In genomic region chr11:73306977-73307322, GRCh38 we compare ENCODE assay signal across 8 cellular contexts. TPM values are rescaled to one million over a fixed set of nuclear protein-coding genes. Genes with fewer than 3 reads are reported as not detected.
DNase-seq lines count a peak whose midpoint lies in the region; ATAC-seq and TF ChIP-seq lines count a peak whose summit lies in the region.

No MANE protein-coding gene starts in this region.

- H3K79me2 ChIP-seq in DOHH2 (ENCODE audit: control insufficient read depth, low read length) = no peaks in the 10 kb centered on the region
- H3K79me2 ChIP-seq in PC-9 (ENCODE audit: low read depth) = peaks cover 24% of the 10 kb centered on the region
- peaks cover 6% of the 10 kb centered on the region for H3K79me2 ChIP-seq in parathyroid adenoma

- no peak for ATAC-seq in GM18909 (IDR thresholded peaks at IDR 0.05; ENCODE audit: poor library complexity, unreplicated experiment)
- ATAC-seq in HG03139 (IDR thresholded peaks at IDR 0.05; ENCODE audit: unreplicated experiment) = no peak

- BruUV-seq in PC-9 (replicated peaks; lab: Mats Ljungman, UMichigan) = no TSS peak

- H3K4me3 ChIP-seq in DOHH2 (ENCODE audit: low read length) (peak overlapping the region; percentile 86), PC-9 (peak overlapping the region; percentile 48), epithelial cell of proximal tubule (ENCODE audit: low read depth, low read length) (peak overlapping the region; percentile 51), parathyroid adenoma (ENCODE audit: low read depth, low read length) (peak overlapping the region; percentile 42)

- CTCF ChIA-PET in PC-9 (lab: Charles Lee) = interaction anchor here (0.5 to 3.8 kb wide), 15 partner anchors 17 to 554 kb away, joined by 3 to 56 read pairs (median 5); no protein-coding TSS in a partner anchor

- no peaks in the 10 kb centered on the region for H3F3A ChIP-seq in DOHH2 (ENCODE audit: control insufficient read depth, insufficient read depth)
- peaks cover 40% of the 10 kb centered on the region for H3F3A ChIP-seq in PC-9 (ENCODE audit: insufficient read depth, low read depth)

- H3K9me2 ChIP-seq in DOHH2 (replicated peaks; ENCODE audit: control insufficient read depth, low read length) (no peaks in the 10 kb centered on the region), PC-9 (ENCODE audit: insufficient read depth) (no peaks in the 10 kb centered on the region)

- H3K9me3 ChIP-seq in DOHH2 (ENCODE audit: control insufficient read depth, insufficient read depth, low read length) (no peaks in the 10 kb centered on the region), PC-9 (ENCODE audit: insufficient read depth, low read depth) (no peaks in the 10 kb centered on the region), parathyroid adenoma (ENCODE audit: control insufficient read depth, low read length) (no peaks in the 10 kb centered on the region)

- peak overlapping the region; percentile 63 for H2AFZ ChIP-seq in PC-9
- peak overlapping the region; percentile 79 for H2AFZ ChIP-seq in parathyroid adenoma

- no peak overlapping the region for H3K9ac ChIP-seq in parathyroid adenoma

- TF ChIP-seq CTCF in DOHH2 (IDR thresholded peaks at IDR 0.05; ENCODE audit: low read depth, low read length, poor library complexity, severe bottlenecking) (no peak), PC-9 (conservative IDR thresholded peaks at IDR 0.05) (no peak), epithelial cell of proximal tubule (conservative IDR thresholded peaks at IDR 0.05; ENCODE audit: low read depth, low read length) (no peak), parathyroid adenoma (IDR thresholded peaks at IDR 0.05) (no peak)

- H3K4me2 ChIP-seq in DOHH2 (ENCODE audit: low read length) = peak overlapping the region; percentile 87
- peak overlapping the region; percentile 77 for H3K4me2 ChIP-seq in PC-9
- H3K4me2 ChIP-seq in parathyroid adenoma (ENCODE audit: low read length) = peak overlapping the region; percentile 72

- H3K4me1 ChIP-seq in DOHH2 (ENCODE audit: control insufficient read depth, low read length) (peaks cover 24% of the 10 kb centered on the region), PC-9 (replicated peaks; ENCODE audit: insufficient read depth) (peaks cover 17% of the 10 kb centered on the region), parathyroid adenoma (peaks cover 5% of the 10 kb centered on the region)

- H3K36me3 ChIP-seq in DOHH2 (ENCODE audit: control insufficient read depth, low read length) (no peaks in the 10 kb centered on the region), PC-9 (ENCODE audit: low read depth) (no peaks in the 10 kb centered on the region), parathyroid adenoma (ENCODE audit: control insufficient read depth, insufficient read depth, low read length) (no peaks in the 10 kb centered on the region)

- no peak overlapping the region for H3K27ac ChIP-seq in DOHH2 (ENCODE audit: low read depth, low read length)
- H3K27ac ChIP-seq in PC-9 = peak overlapping the region; percentile 3; the same call in 1 of the 2 replicates
- H3K27ac ChIP-seq in parathyroid adenoma = peak overlapping the region; percentile 66

- intact Hi-C loops in PC-9 (cut with micrococcal nuclease; ENCODE audit: unreplicated experiment) = loop anchor here (1.0 to 5.0 kb wide), 6 partner anchors 28 to 354 kb away; partner anchors contain the start of gene FAM168A

- H3K27me3 ChIP-seq in DOHH2 (ENCODE audit: control insufficient read depth, low read length) = peaks cover 23% of the 10 kb centered on the region
- no peaks in the 10 kb centered on the region for H3K27me3 ChIP-seq in PC-9 (ENCODE audit: insufficient read depth, low read depth)
- H3K27me3 ChIP-seq in parathyroid adenoma (ENCODE audit: control insufficient read depth, insufficient read depth, low read length) = no peaks in the 10 kb centered on the region

- DNase-seq in PC-9 = no peak
- DNase-seq in epithelial cell of proximal tubule (ENCODE audit: low read depth) = no peak
- no peak for DNase-seq in cerebellar cortex (ENCODE audit: low spot score)
- no peak for DNase-seq in DMS53 treated with DMSO at 0.1 percent for 48 hours (lab: John Stamatoyannopoulos, UW; ENCODE audit: unreplicated experiment)

- POLR2A ChIA-PET in PC-9 (lab: Charles Lee; ENCODE audit: unreplicated experiment) = interaction anchor here (0.5 to 1.0 kb wide), 11 partner anchors 20 to 1187 kb away, joined by 3 to 17 read pairs (median 8); partner anchors contain the start of gene LIPT2

- H4K20me1 ChIP-seq in DOHH2 (ENCODE audit: control insufficient read depth, insufficient read depth, low read depth, low read length) (no peaks in the 10 kb centered on the region), PC-9 (ENCODE audit: insufficient read depth) (peaks cover 9% of the 10 kb centered on the region)

RNA-seq across cellular contexts. Expression of gene ARHGEF17, which starts 1.1 kb away (rescaled TPM):
- total RNA-seq in PC-9 (2021) = 56.9 and 62.1 TPM in 2 replicates
- 18.3 and 26.4 TPM in 2 replicates for total RNA-seq in epithelial cell of proximal tubule

RNA-seq across cellular contexts. Expression of gene P2RY6, which starts 34.8 kb away (rescaled TPM):
- 29.7 and 34.7 TPM in 2 replicates for total RNA-seq in PC-9 (2021)
- total RNA-seq in epithelial cell of proximal tubule = 3.7 and 4.0 TPM in 2 replicates
